Comparison of ENCODE assay signal across 17 cellular contexts in genomic region chr2:168663993-168664392, GRCh38.
DNase-seq lines count a peak whose midpoint lies in the region; ATAC-seq lines count a peak whose summit lies in the region.
"Had no signal": no experiment of that assay in that cellular context is flagged by ENCODE, and none has a peak within 500 bp of the region (broad histone marks: within the 10 kb centered on the region; RNA-seq: fewer than 3 reads in every experiment).

No MANE protein-coding gene starts in this region.

- no peak overlapping the region for H3K4me3 Mint-ChIP-seq in activated T-helper 2 cell treated with anti-CD3 and anti-CD28 coated beads, Interferon-gamma antibody, Interleukin-2, Interleukin-4, amounts not matched to agents 10 μg/mL and 5 μg/mL and 100 μg/mL, durations not matched to agents 14 hours and 24 hours and 36 hours (ENCODE audit: low read depth)
- H3K4me3 Mint-ChIP-seq in activated T-cell treated with anti-CD3 and anti-CD28 coated beads, Interleukin-2, amount 50 U/mL, for 72 hours, result no peak overlapping the region
- H3K4me3 Mint-ChIP-seq: activated B cell treated with CpG ODN at 0.5 μM for 24 hours; activated naive CD4-positive, alpha-beta T cell treated with anti-CD3 and anti-CD28 coated beads for 36 hours; effector memory CD8-positive, alpha-beta T cell; natural killer cell treated with Interleukin-12 subunit alpha and Interleukin-12 subunit beta and Interleukin-15 and Interleukin-18, amount 100 ng/mL, for 72 hours had no signal

- H3K27ac Mint-ChIP-seq in activated T-helper 2 cell treated with anti-CD3 and anti-CD28 coated beads, Interferon-gamma antibody, Interleukin-2, Interleukin-4, amounts not matched to agents 10 μg/mL and 5 μg/mL and 100 μg/mL, durations not matched to agents 14 hours and 24 hours and 36 hours, result no peak overlapping the region
- H3K27ac Mint-ChIP-seq in activated T-cell treated with anti-CD3 and anti-CD28 coated beads, Interleukin-2, amount 50 U/mL, for 72 hours, result no peak overlapping the region
- H3K27ac Mint-ChIP-seq: activated B cell treated with CpG ODN at 0.5 μM for 24 hours; activated naive CD4-positive, alpha-beta T cell treated with anti-CD3 and anti-CD28 coated beads for 36 hours; natural killer cell treated with Interleukin-12 subunit alpha and Interleukin-12 subunit beta and Interleukin-15 and Interleukin-18, amount 100 ng/mL, for 72 hours had no signal

- in situ Hi-C loops in ACHN (cut with HindIII; ENCODE audit: low pct_ligation_motif_present, low pct_unique_long_range_greater_than_20kb, low sequenced_read_pairs), result no loop called here

- H3K27me3 Mint-ChIP-seq in activated T-helper 2 cell treated with anti-CD3 and anti-CD28 coated beads, Interferon-gamma antibody, Interleukin-2, Interleukin-4, amounts not matched to agents 10 μg/mL and 5 μg/mL and 100 μg/mL, durations not matched to agents 14 hours and 24 hours and 36 hours (ENCODE audit: low read depth), result no peaks in the 10 kb centered on the region
- H3K27me3 Mint-ChIP-seq in activated T-cell treated with anti-CD3 and anti-CD28 coated beads, Interleukin-2, amount 50 U/mL, for 72 hours (ENCODE audit: low read depth), result no peaks in the 10 kb centered on the region
- H3K27me3 Mint-ChIP-seq: activated B cell treated with CpG ODN at 0.5 μM for 24 hours; effector memory CD8-positive, alpha-beta T cell; natural killer cell treated with Interleukin-12 subunit alpha and Interleukin-12 subunit beta and Interleukin-15 and Interleukin-18, amount 100 ng/mL, for 72 hours had no signal

- no peaks in the 10 kb centered on the region for H3K9me3 Mint-ChIP-seq in activated T-helper 2 cell treated with anti-CD3 and anti-CD28 coated beads, Interferon-gamma antibody, Interleukin-2, Interleukin-4, amounts not matched to agents 10 μg/mL and 5 μg/mL and 100 μg/mL, durations not matched to agents 14 hours and 24 hours and 36 hours
- H3K9me3 Mint-ChIP-seq in activated T-cell treated with anti-CD3 and anti-CD28 coated beads, Interleukin-2, amount 50 U/mL, for 72 hours, result no peaks in the 10 kb centered on the region
- H3K9me3 Mint-ChIP-seq: activated B cell treated with CpG ODN at 0.5 μM for 24 hours; activated naive CD4-positive, alpha-beta T cell treated with anti-CD3 and anti-CD28 coated beads for 36 hours; effector memory CD8-positive, alpha-beta T cell; natural killer cell treated with Interleukin-12 subunit alpha and Interleukin-12 subunit beta and Interleukin-15 and Interleukin-18, amount 100 ng/mL, for 72 hours had no signal

- H3K4me1 Mint-ChIP-seq in activated T-helper 2 cell treated with anti-CD3 and anti-CD28 coated beads, Interferon-gamma antibody, Interleukin-2, Interleukin-4, amounts not matched to agents 10 μg/mL and 5 μg/mL and 100 μg/mL, durations not matched to agents 14 hours and 24 hours and 36 hours (ENCODE audit: low read depth), result peaks cover 22% of the 10 kb centered on the region
- H3K4me1 Mint-ChIP-seq in activated T-cell treated with anti-CD3 and anti-CD28 coated beads, Interleukin-2, amount 50 U/mL, for 72 hours (ENCODE audit: low read depth), result peaks cover 28% of the 10 kb centered on the region
- H3K4me1 Mint-ChIP-seq: activated B cell treated with CpG ODN at 0.5 μM for 24 hours had no signal

- intact Hi-C loops in activated T-helper 2 cell treated with anti-CD3 and anti-CD28 coated beads, Interferon-gamma antibody, Interleukin-2, Interleukin-4, amounts not matched to agents 10 μg/mL and 5 μg/mL and 100 μg/mL, durations not matched to agents 14 hours and 24 hours and 36 hours (cut with micrococcal nuclease), result no loop called here

- DNase-seq in DMS153 treated with DMSO at 0.1 percent for 48 hours (lab: John Stamatoyannopoulos, UW; ENCODE audit: unreplicated experiment) (peak; percentile 25), NCI-H1092 (lab: John Stamatoyannopoulos, UW) (peak; percentile 27), UCSD-AML1 (lab: John Stamatoyannopoulos, UW; ENCODE audit: unreplicated experiment) (peak; percentile 15), islet precursor cell (peak; percentile 61), ACHN (no peak)
- DNase-seq in activated T-helper 2 cell treated with anti-CD3 and anti-CD28 coated beads, Interferon-gamma antibody, Interleukin-2, Interleukin-4, amounts not matched to agents 10 μg/mL and 5 μg/mL and 100 μg/mL, durations not matched to agents 14 hours and 24 hours and 36 hours (ENCODE audit: low spot score), result no peak
- DNase-seq in activated T-cell treated with anti-CD3 and anti-CD28 coated beads, Interleukin-2, amount 50 U/mL, for 72 hours, result no peak
- DNase-seq: activated B cell treated with CpG ODN at 0.5 μM for 24 hours; activated CD8-positive, alpha-beta memory T cell treated with anti-CD3 and anti-CD28 coated beads, Interleukin-2, amount 50 U/mL, for 4 hours; activated naive CD4-positive, alpha-beta T cell treated with anti-CD3 and anti-CD28 coated beads for 36 hours; effector memory CD8-positive, alpha-beta T cell; foreskin fibroblast; KG1; NCI-H146; NCI-H82 had no signal

- ATAC-seq in HG02759 (IDR thresholded peaks at IDR 0.05; ENCODE audit: unreplicated experiment), result no peak
- ATAC-seq in activated T-cell treated with anti-CD3 and anti-CD28 coated beads, Interleukin-2, amount 50 U/mL, for 72 hours (replicated peaks in 1 of 2), result no peak
- ATAC-seq: effector memory CD8-positive, alpha-beta T cell; natural killer cell treated with Interleukin-12 subunit alpha and Interleukin-12 subunit beta and Interleukin-15 and Interleukin-18, amount 100 ng/mL, for 72 hours had no signal

- peaks cover 3% of the 10 kb centered on the region for H3K36me3 Mint-ChIP-seq in activated T-helper 2 cell treated with anti-CD3 and anti-CD28 coated beads, Interferon-gamma antibody, Interleukin-2, Interleukin-4, amounts not matched to agents 10 μg/mL and 5 μg/mL and 100 μg/mL, durations not matched to agents 14 hours and 24 hours and 36 hours (ENCODE audit: low read depth)
- H3K36me3 Mint-ChIP-seq in activated T-cell treated with anti-CD3 and anti-CD28 coated beads, Interleukin-2, amount 50 U/mL, for 72 hours (ENCODE audit: insufficient read depth in 2 of 2), result no peaks in the 10 kb centered on the region
- H3K36me3 Mint-ChIP-seq: natural killer cell treated with Interleukin-12 subunit alpha and Interleukin-12 subunit beta and Interleukin-15 and Interleukin-18, amount 100 ng/mL, for 72 hours had no signal

Comparison
In these comparisons a context has a peak if more than half of its experiments do, and no peak if none do; other contexts are left out.
1. DNase-seq: peak in DMS153 treated with DMSO at 0.1 percent for 48 hours (single experiment), NCI-H1092 (single experiment), UCSD-AML1 (single experiment) and islet precursor cell (single experiment); none in ACHN (single experiment), activated T-helper 2 cell treated with anti-CD3 and anti-CD28 coated beads, Interferon-gamma antibody, Interleukin-2, Interleukin-4, amounts not matched to agents 10 μg/mL and 5 μg/mL and 100 μg/mL, durations not matched to agents 14 hours and 24 hours and 36 hours (single experiment) and activated T-cell treated with anti-CD3 and anti-CD28 coated beads, Interleukin-2, amount 50 U/mL, for 72 hours (0 of 2).